In genomic region chr18:3671181-3671580, GRCh38 we compare ENCODE assay signal across 19 cellular contexts.
A peak's percentile ranks its signal among the peaks of the same experiment; 100 is the strongest.
DNase-seq lines count a peak whose midpoint lies in the region; ATAC-seq and TF ChIP-seq lines count a peak whose summit lies in the region.
"Had no signal": no experiment of that assay in that cellular context is flagged by ENCODE, and none has a peak within 500 bp of the region (broad histone marks: within the 10 kb centered on the region; RNA-seq: fewer than 3 reads in every experiment).

No MANE protein-coding gene starts in this region.

- no peaks in the 10 kb centered on the region for H4K20me1 ChIP-seq in MM.1S (ENCODE audit: insufficient read depth, low read length)

- H3K27me3 Mint-ChIP-seq in Caco-2 (ENCODE audit: insufficient read depth, unreplicated experiment) = no peaks in the 10 kb centered on the region
- H3K27me3 Mint-ChIP-seq: B cell, progenitor cell of endocrine pancreas had no signal

- no peaks in the 10 kb centered on the region for H3K36me3 Mint-ChIP-seq in Caco-2 (ENCODE audit: insufficient read depth, unreplicated experiment)
- H3K36me3 Mint-ChIP-seq: memory B cell had no signal

- ATAC-seq in Panc1 (peak; percentile 67), lower lobe of right lung (peak; percentile 34 to 82)
- ATAC-seq: effector memory CD8-positive, alpha-beta T cell; heart left ventricle had no signal

- H3K27ac ChIP-seq in Panc1 (ENCODE audit: low read length) (peak overlapping the region; percentile 100), lower lobe of right lung (no peak overlapping the region), MM.1S (ENCODE audit: low read length) (no peak overlapping the region)
- H3K27ac ChIP-seq: heart left ventricle, spleen had no signal

- H3K9me3 ChIP-seq in Caco-2 (peaks cover 5% of the 10 kb centered on the region; the same call in 1 of the 2 replicates), Panc1 (ENCODE audit: control insufficient read depth, insufficient read depth, low read depth, low read length) (0 out of 2 replicates have a peak, but pooled peaks cover under 1% of the 10 kb centered on the region), lower lobe of right lung (no peaks in the 10 kb centered on the region), MM.1S (replicated peaks; ENCODE audit: insufficient read depth, low read length) (no peaks in the 10 kb centered on the region)
- H3K9me3 ChIP-seq: heart left ventricle, spleen had no signal

- no peak for TF ChIP-seq CTCF in Caco-2 (IDR thresholded peaks at IDR 0.05; ENCODE audit: insufficient read depth in 1 of 2, low read depth in 1 of 2, low read length in 1 of 2, severe bottlenecking in 1 of 2, unreplicated experiment in 1 of 2)
- TF ChIP-seq CTCF in Panc1 (IDR thresholded peaks at IDR 0.05) = no peak
- TF ChIP-seq CTCF in lower lobe of right lung (IDR thresholded peaks at IDR 0.05) = no peak
- TF ChIP-seq CTCF in MM.1S (IDR thresholded peaks at IDR 0.05; ENCODE audit: low read length) = no peak

- in situ Hi-C loops in G401 (cut with HindIII; ENCODE audit: low sequenced_read_pairs) = no loop called here
- in situ Hi-C loops in Panc1 (cut with HindIII; ENCODE audit: low pct_unique_long_range_greater_than_20kb, low sequenced_read_pairs) = no loop called here

- H3F3A ChIP-seq in MM.1S (ENCODE audit: insufficient read depth, low read length) = no peaks in the 10 kb centered on the region

- POLR2A ChIA-PET in Caco-2 (lab: Charles Lee) (no interaction called here), Panc1 (lab: Charles Lee) (interaction anchor here (0.7 kb wide), 1 partner anchor 141 kb away, joined by 12 read pairs; no protein-coding TSS in a partner anchor)

- H3K27me3 ChIP-seq in Caco-2 (replicated peaks; ENCODE audit: control insufficient read depth, insufficient read depth, low read length) (no peaks in the 10 kb centered on the region), Panc1 (ENCODE audit: control insufficient read depth, insufficient read depth, low read length) (no peaks in the 10 kb centered on the region), lower lobe of right lung (ENCODE audit: low read depth) (no peaks in the 10 kb centered on the region), MM.1S (replicated peaks; ENCODE audit: insufficient read depth, low read length) (no peaks in the 10 kb centered on the region)
- H3K27me3 ChIP-seq: heart left ventricle, spleen had no signal

- no peaks in the 10 kb centered on the region for H3K79me2 ChIP-seq in MM.1S (ENCODE audit: low read length)

- H3K4me1 ChIP-seq in Caco-2 = peaks cover 25% of the 10 kb centered on the region
- H3K4me1 ChIP-seq in Panc1 (ENCODE audit: control insufficient read depth, insufficient read depth, low read length) = peaks cover 46% of the 10 kb centered on the region
- peaks cover 14% of the 10 kb centered on the region for H3K4me1 ChIP-seq in lower lobe of right lung
- H3K4me1 ChIP-seq in MM.1S (ENCODE audit: low read length) = no peaks in the 10 kb centered on the region

- peaks cover 25% of the 10 kb centered on the region for H3K4me1 Mint-ChIP-seq in Caco-2 (ENCODE audit: low read depth, unreplicated experiment)
- H3K4me1 Mint-ChIP-seq: memory B cell, nephron progenitor cell had no signal

- H3K9me3 Mint-ChIP-seq in Caco-2 (ENCODE audit: unreplicated experiment) = peaks cover 5% of the 10 kb centered on the region
- H3K9me3 Mint-ChIP-seq: effector memory CD8-positive, alpha-beta T cell; memory B cell had no signal

- no peaks in the 10 kb centered on the region for H3K9me2 ChIP-seq in MM.1S (replicated peaks; ENCODE audit: insufficient read depth, low read length)

- CTCF ChIA-PET in Caco-2 (lab: Charles Lee) = interaction anchor here (0.8 kb wide), 1 partner anchor 53 kb away, joined by 3 read pairs; no protein-coding TSS in a partner anchor
- CTCF ChIA-PET in Panc1 (lab: Charles Lee) = interaction anchor here (0.5 to 0.7 kb wide), 3 partner anchors 162 to 317 kb away, joined by 3 to 9 read pairs (median 5); no protein-coding TSS in a partner anchor

- DNase-seq in Caco-2 (no peak), G401 (ENCODE audit: low spot score) (peak; percentile 53), Panc1 (ENCODE audit: low read depth, low spot score) (no peak), lower lobe of right lung (no peak), hypothalamus (lab: John Stamatoyannopoulos, UW) (no peak), MM.1S (no peak), GM19238 (ENCODE audit: insufficient read length, low spot score) (no peak), NCI-H526 (lab: John Stamatoyannopoulos, UW) (no peak)
- DNase-seq: activated CD4-positive, alpha-beta T cell treated with anti-CD3 and anti-CD28 coated beads, Interleukin-2, amount 50 U/mL, for 1 hour; anterior cingulate cortex; effector memory CD8-positive, alpha-beta T cell; heart left ventricle; NCI-H2171; nephron progenitor cell; spleen; stimulated activated CD8-positive, alpha-beta memory T cell treated with anti-CD3 and anti-CD28 coated beads, Interleukin-4, amount 100 ng/mL, for 48 hours had no signal

- H3K27ac Mint-ChIP-seq in Caco-2 (ENCODE audit: unreplicated experiment) = peak overlapping the region; percentile 66
- H3K27ac Mint-ChIP-seq: B cell; effector memory CD8-positive, alpha-beta T cell; memory B cell; nephron progenitor cell; progenitor cell of endocrine pancreas had no signal

- BruUV-seq in Caco-2 (replicated peaks; lab: Mats Ljungman, UMichigan) (no TSS peak), Panc1 (replicated peaks; lab: Mats Ljungman, UMichigan) (no TSS peak)

- no peak overlapping the region for H3K4me2 ChIP-seq in MM.1S (ENCODE audit: low read depth, low read length)

- H3K4me3 Mint-ChIP-seq in Caco-2 (ENCODE audit: unreplicated experiment) = no peak overlapping the region
- H3K4me3 Mint-ChIP-seq: B cell; effector memory CD8-positive, alpha-beta T cell; memory B cell; nephron progenitor cell had no signal

- H3K4me3 ChIP-seq in Caco-2 (ENCODE audit: low read depth, low read length) = no peak overlapping the region
- H3K4me3 ChIP-seq in Panc1 (ENCODE audit: low read depth in 2 of 2, low read length in 2 of 2) = no peak overlapping the region
- no peak overlapping the region for H3K4me3 ChIP-seq in lower lobe of right lung
- H3K4me3 ChIP-seq in MM.1S (ENCODE audit: low read length) = no peak overlapping the region
- H3K4me3 ChIP-seq: heart left ventricle, spleen had no signal

- H3K9ac ChIP-seq in MM.1S (ENCODE audit: low read length) = no peak overlapping the region

- H3K36me3 ChIP-seq in Caco-2 (ENCODE audit: control insufficient read depth, insufficient read depth, low read length) = no peaks in the 10 kb centered on the region
- no peaks in the 10 kb centered on the region for H3K36me3 ChIP-seq in Panc1 (ENCODE audit: control insufficient read depth, insufficient read depth, low read length)
- no peaks in the 10 kb centered on the region for H3K36me3 ChIP-seq in lower lobe of right lung
- no peaks in the 10 kb centered on the region for H3K36me3 ChIP-seq in MM.1S (replicated peaks; ENCODE audit: insufficient read depth, low read length)
- H3K36me3 ChIP-seq: heart left ventricle, spleen had no signal

- H2AFZ ChIP-seq in MM.1S (ENCODE audit: low read length) = no peak overlapping the region

- intact Hi-C loops in Caco-2 (cut with micrococcal nuclease; ENCODE audit: unreplicated experiment) (no loop called here), Panc1 (cut with micrococcal nuclease; ENCODE audit: unreplicated experiment) (no loop called here), lower lobe of right lung (cut with DNase I) (no loop called here)
